ENCODE assay signal across 7 cellular contexts in the genomic region with DNA sequence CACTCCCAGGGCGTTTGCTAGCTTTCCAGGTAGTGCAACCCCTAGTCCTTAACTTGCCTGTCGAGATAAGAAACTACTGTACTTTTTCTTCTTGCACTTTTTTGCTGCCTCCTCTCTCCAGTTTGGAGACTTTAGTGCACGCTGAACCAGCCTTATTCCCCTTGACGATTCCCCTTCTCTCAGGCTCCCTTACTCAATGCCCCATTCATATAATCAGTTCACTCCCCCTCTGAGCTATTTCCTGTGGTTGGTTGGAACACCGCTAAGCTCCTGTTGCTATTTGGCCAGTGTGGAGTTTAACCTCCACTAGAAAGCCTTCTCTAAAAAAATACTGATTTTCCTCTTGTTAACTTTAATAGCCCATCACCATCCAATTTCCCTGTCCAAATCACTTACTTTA. TPM values are rescaled to one million over a fixed set of nuclear protein-coding genes. Genes with fewer than 3 reads are reported as not detected.
A peak's percentile ranks its signal among the peaks of the same experiment; 100 is the strongest.
DNase-seq lines count a peak whose midpoint lies in the region; ATAC-seq and TF ChIP-seq lines count a peak whose summit lies in the region.

No MANE protein-coding gene starts in this region.

- no peaks in the 10 kb centered on the region for H3K79me1 ChIP-seq in mesendoderm (ENCODE audit: low read length)

- in situ Hi-C loops in G401 (cut with HindIII; ENCODE audit: low sequenced_read_pairs): no loop called here

- peak overlapping the region; percentile 77 for H3K4me3 ChIP-seq in Karpas-422 (ENCODE audit: low read length)
- H3K4me3 ChIP-seq in endocrine pancreas (ENCODE audit: control insufficient read depth, insufficient read depth, low read length): peak overlapping the region; percentile 86
- peak overlapping the region; percentile 63 for H3K4me3 ChIP-seq in mesendoderm (ENCODE audit: low read length)
- peak overlapping the region; percentile 53 to 71 (median 62) for H3K4me3 ChIP-seq in upper lobe of left lung

- H2BK5ac ChIP-seq in mesendoderm (ENCODE audit: low read length): no peak overlapping the region

- H3K4me1 ChIP-seq in Karpas-422 (ENCODE audit: low read length) (peaks cover 32% of the 10 kb centered on the region), endocrine pancreas (ENCODE audit: control insufficient read depth, insufficient read depth, low read length) (peaks cover 15% of the 10 kb centered on the region), mesendoderm (ENCODE audit: control insufficient read depth, low read depth, low read length) (no peaks in the 10 kb centered on the region), upper lobe of left lung (peaks cover 19 to 27% (median 25%) of the 10 kb centered on the region in 4 donors)

- H3K18ac ChIP-seq in mesendoderm (ENCODE audit: low read length): peak overlapping the region; percentile 7

- peak overlapping the region; percentile 92 for H3K56ac ChIP-seq in mesendoderm (ENCODE audit: low read length)

- ATAC-seq in upper lobe of left lung (ENCODE audit: low FRiP score in 2 of 2) (peak in 1 of 2 donors; percentile 48), HG03095 (IDR thresholded peaks at IDR 0.05; ENCODE audit: unreplicated experiment) (no peak)

- no peak overlapping the region for H4K8ac ChIP-seq in mesendoderm (ENCODE audit: low read depth, low read length)

- no peak overlapping the region for H4K5ac ChIP-seq in mesendoderm (ENCODE audit: low read length)

- H3K4me2 ChIP-seq in Karpas-422 (ENCODE audit: low read depth, low read length, poor library complexity, severe bottlenecking): peak overlapping the region; percentile 78
- H3K4me2 ChIP-seq in mesendoderm (ENCODE audit: low read length): peak overlapping the region; percentile 90

- no peak overlapping the region for H2BK120ac ChIP-seq in mesendoderm (ENCODE audit: low read depth, low read length)

- H4K20me1 ChIP-seq in Karpas-422 (ENCODE audit: insufficient read depth, low read depth, low read length): no peaks in the 10 kb centered on the region

- H2AFZ ChIP-seq in Karpas-422 (ENCODE audit: low read length): peak overlapping the region; percentile 94

- no peak for TF ChIP-seq POLR2A in upper lobe of left lung (IDR thresholded peaks at IDR 0.05)

- peak overlapping the region; percentile 82 for H3K9ac ChIP-seq in Karpas-422 (ENCODE audit: low read length)
- H3K9ac ChIP-seq in endocrine pancreas (ENCODE audit: control insufficient read depth, insufficient read depth, low read length): peak overlapping the region; percentile 42
- H3K9ac ChIP-seq in mesendoderm (ENCODE audit: low read length): peak overlapping the region; percentile 74

- H3K79me2 ChIP-seq in Karpas-422 (ENCODE audit: low read length) (peaks cover 9% of the 10 kb centered on the region; the same call in 1 of the 2 replicates), mesendoderm (ENCODE audit: control insufficient read depth, insufficient read depth, low read length) (no peaks in the 10 kb centered on the region)

- H3K9me2 ChIP-seq in Karpas-422 (replicated peaks; ENCODE audit: insufficient read depth, low read length): no peaks in the 10 kb centered on the region

- no peaks in the 10 kb centered on the region for H3K27me3 ChIP-seq in Karpas-422 (ENCODE audit: low read length)
- no peaks in the 10 kb centered on the region for H3K27me3 ChIP-seq in endocrine pancreas (ENCODE audit: control insufficient read depth, insufficient read depth, low read length)
- no peaks in the 10 kb centered on the region for H3K27me3 ChIP-seq in mesendoderm (ENCODE audit: insufficient read depth, low read length, poor library complexity)
- H3K27me3 ChIP-seq in upper lobe of left lung: no peaks in the 10 kb centered on the region

- H3K27ac ChIP-seq in Karpas-422 (ENCODE audit: low read length) (peak overlapping the region; percentile 55; the same call in 1 of the 2 replicates), mesendoderm (ENCODE audit: low read depth, low read length) (peak overlapping the region; percentile 91), upper lobe of left lung (peak overlapping the region; percentile 89 to 96 (median 93))

- TF ChIP-seq EP300 in upper lobe of left lung (IDR thresholded peaks at IDR 0.05): no peak

- no CpG with 5 or more reads among the region's 5 CpGs for WGBS in mesendoderm (ENCODE audit: extremely low coverage, insufficient coverage, low lambda C conversion rate)
- 0% methylated on average over 5 of the region's 5 CpGs for WGBS in upper lobe of left lung, 2 donors

- TF ChIP-seq CTCF in upper lobe of left lung (IDR thresholded peaks at IDR 0.05): no peak

- no peak overlapping the region for H2BK15ac ChIP-seq in mesendoderm (replicated peaks; ENCODE audit: low read depth)

- H3K9me3 ChIP-seq in Karpas-422 (ENCODE audit: low read length) (no peaks in the 10 kb centered on the region), endocrine pancreas (ENCODE audit: control insufficient read depth, low read length) (no peaks in the 10 kb centered on the region), upper lobe of left lung (no peaks in the 10 kb centered on the region)

- no peak overlapping the region for H3K4ac ChIP-seq in mesendoderm (ENCODE audit: low read depth, low read length)

- no peak overlapping the region for H2AK5ac ChIP-seq in mesendoderm (ENCODE audit: low read length)

- H3K23ac ChIP-seq in mesendoderm (ENCODE audit: low read length): no peak overlapping the region

- no peaks in the 10 kb centered on the region for H3K36me3 ChIP-seq in Karpas-422 (ENCODE audit: insufficient read depth, low read length)
- H3K36me3 ChIP-seq in endocrine pancreas (ENCODE audit: control insufficient read depth, insufficient read depth, low read length): no peaks in the 10 kb centered on the region
- H3K36me3 ChIP-seq in mesendoderm (ENCODE audit: control insufficient read depth, insufficient read depth, low read length): no peaks in the 10 kb centered on the region
- no peaks in the 10 kb centered on the region for H3K36me3 ChIP-seq in upper lobe of left lung

- DNase-seq in G401 (ENCODE audit: low spot score): peak; percentile 75
- peak; percentile 54 for DNase-seq in Karpas-422
- peak; percentile 90 for DNase-seq in SW480 (ENCODE audit: low spot score)
- peak; percentile 78 for DNase-seq in mesendoderm
- DNase-seq in upper lobe of left lung: no peak

RNA-seq across cellular contexts. Expression of a gene that starts 0.7 kb away (rescaled TPM):
- 7.8 and 19.0 TPM in 2 replicates for total RNA-seq in G401 (2014; rRNA removed; shearing (Covaris generic))
- 14.1 and 19.3 TPM in 2 replicates for total RNA-seq in Karpas-422 (2014; rRNA removed; shearing (Covaris generic); ENCODE audit: low replicate concordance)
- polyA plus RNA-seq in mesendoderm (2013, experiment 1 of 2): 12.4 TPM
- polyA plus RNA-seq in mesendoderm (2013, experiment 2 of 2): 12.0 TPM
- 10 to 100 TPM; 40.1 to 74.2 (median 48.2) TPM for total RNA-seq in upper lobe of left lung

RNA-seq across cellular contexts. Expression of a gene that starts 49.7 kb away (rescaled TPM):
- 16.2 and 29.6 TPM in 2 replicates for total RNA-seq in G401 (2014; rRNA removed; shearing (Covaris generic))
- 0.25 and 1.8 TPM in 2 replicates for total RNA-seq in Karpas-422 (2014; rRNA removed; shearing (Covaris generic); ENCODE audit: low replicate concordance)
- polyA plus RNA-seq in mesendoderm (2013, experiment 1 of 2): 17.9 TPM
- polyA plus RNA-seq in mesendoderm (2013, experiment 2 of 2): 18.7 TPM
- 10 to 100 TPM; 23.7 to 51.6 (median 41.7) TPM for total RNA-seq in upper lobe of left lung

Comparison
In these comparisons a context has a peak if more than half of its experiments do, and no peak if none do; other contexts are left out.
1. DNase-seq: peak in G401 (single experiment), Karpas-422 (single experiment), SW480 (single experiment) and mesendoderm (single experiment); none in upper lobe of left lung (0 of 2).
2. Peak in every context shown above with its lines, with median percentiles within 50 percentile points of each other: H3K27ac ChIP-seq, H3K4me3 ChIP-seq and H3K9ac ChIP-seq.